In the genomic region with DNA sequence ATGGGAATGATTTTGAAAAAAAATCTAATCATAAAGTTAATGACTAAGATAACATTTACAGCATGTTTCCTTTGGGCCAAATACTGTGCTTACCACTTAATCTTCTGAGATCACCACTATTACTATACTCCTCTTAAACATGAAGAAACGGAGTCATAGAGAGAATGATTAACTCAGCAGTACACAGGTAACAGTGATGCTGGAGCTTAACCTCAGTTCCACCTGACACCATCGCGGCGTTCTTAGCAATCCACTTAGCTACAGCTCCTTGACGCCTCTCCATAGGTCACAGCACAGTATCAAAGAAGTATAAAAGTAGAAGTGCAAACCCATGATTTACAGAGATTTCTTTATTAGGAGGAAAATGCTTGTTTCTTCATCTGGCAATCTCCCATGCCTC, we compare ENCODE assay signal across 19 cellular contexts.
DNase-seq lines count a peak whose midpoint lies in the region; ATAC-seq and TF ChIP-seq lines count a peak whose summit lies in the region.
"Had no signal": no experiment of that assay in that cellular context is flagged by ENCODE, and none has a peak within 500 bp of the region (broad histone marks: within the 10 kb centered on the region; RNA-seq: fewer than 3 reads in every experiment).

No MANE protein-coding gene starts in this region.

- ATAC-seq in GM21360 (IDR thresholded peaks at IDR 0.05; ENCODE audit: unreplicated experiment) (no peak), HG02884 (IDR thresholded peaks at IDR 0.05; ENCODE audit: unreplicated experiment) (no peak), GM18867 (IDR thresholded peaks at IDR 0.05; ENCODE audit: unreplicated experiment) (no peak)
- ATAC-seq: A549, HCT116 had no signal

- no peaks in the 10 kb centered on the region for H3K27me3 Mint-ChIP-seq in nephron (ENCODE audit: low read depth)
- H3K27me3 Mint-ChIP-seq: CD4-positive, alpha-beta memory T cell had no signal

- H3K9me3 Mint-ChIP-seq in nephron = no peaks in the 10 kb centered on the region

- H3K27ac ChIP-seq in hepatocyte = no peak overlapping the region
- H3K27ac ChIP-seq: 22Rv1, A549, BLaER1, HL-60 had no signal

- H3K4me3 ChIP-seq in hepatocyte = no peak overlapping the region
- H3K4me3 ChIP-seq: A549, BLaER1 had no signal

- no peak overlapping the region for H2AFZ ChIP-seq in hepatocyte

- peaks cover 14% of the 10 kb centered on the region for H3K4me1 Mint-ChIP-seq in nephron
- H3K4me1 Mint-ChIP-seq: CD14-positive monocyte; CD4-positive, alpha-beta memory T cell had no signal

- H3K9me3 ChIP-seq in hepatocyte (ENCODE audit: low read depth) = no peaks in the 10 kb centered on the region
- H3K9me3 ChIP-seq: A549 had no signal

- H3K79me2 ChIP-seq in hepatocyte = no peaks in the 10 kb centered on the region

- H3K36me3 ChIP-seq in hepatocyte (replicated peaks; ENCODE audit: insufficient read depth, low read depth) = no peaks in the 10 kb centered on the region
- H3K36me3 ChIP-seq: BLaER1 had no signal

- 71% methylated on average over 5 of the region's 5 CpGs for WGBS in hepatocyte (ENCODE audit: low lambda C conversion rate, missing lambda C conversion rate)

- TF ChIP-seq CTCF in hepatocyte (IDR thresholded peaks at IDR 0.05; ENCODE audit: poor library complexity) = no peak
- TF ChIP-seq CTCF in nephron (IDR thresholded peaks at IDR 0.05; ENCODE audit: unreplicated experiment in 3 of 3) = no peak

- peak overlapping the region in 2 of 3 experiments; percentile 13 to 20 for H3K27ac Mint-ChIP-seq in nephron
- H3K27ac Mint-ChIP-seq: CD14-positive monocyte; CD4-positive, alpha-beta memory T cell had no signal

- no peaks in the 10 kb centered on the region for H3K36me3 Mint-ChIP-seq in nephron (ENCODE audit: low read depth)
- H3K36me3 Mint-ChIP-seq: CD14-positive monocyte; CD4-positive, alpha-beta memory T cell had no signal

- H3K4me2 ChIP-seq in hepatocyte = no peak overlapping the region
- H3K4me2 ChIP-seq: A549, BLaER1 had no signal

- H3K4me3 Mint-ChIP-seq in nephron = no peak overlapping the region
- H3K4me3 Mint-ChIP-seq: CD14-positive monocyte; CD4-positive, alpha-beta memory T cell had no signal

- DNase-seq in DMS53 (lab: John Stamatoyannopoulos, UW) (peak; percentile 12), DMS53 treated with DMSO at 0.1 percent for 48 hours (lab: John Stamatoyannopoulos, UW; ENCODE audit: unreplicated experiment) (no peak), hepatocyte (ENCODE audit: low spot score) (peak; percentile 22), RPMI8226 (no peak)
- DNase-seq: AML-193; Calu3; CD4-positive, alpha-beta memory T cell; GOT3; H7 had no signal

- H3K9me2 ChIP-seq in hepatocyte (replicated peaks; ENCODE audit: insufficient read depth) = no peaks in the 10 kb centered on the region

- no peaks in the 10 kb centered on the region for H3K27me3 ChIP-seq in hepatocyte
- H3K27me3 ChIP-seq: BLaER1 had no signal

- H3K4me1 ChIP-seq in hepatocyte (ENCODE audit: insufficient read depth) = no peaks in the 10 kb centered on the region
- H3K4me1 ChIP-seq: A549, BLaER1 had no signal

- no peaks in the 10 kb centered on the region for H4K20me1 ChIP-seq in hepatocyte (ENCODE audit: insufficient read depth, poor library complexity, severe bottlenecking)
- H4K20me1 ChIP-seq: BLaER1 had no signal

Comparison
In these comparisons a context has a peak if more than half of its experiments do, and no peak if none do; other contexts are left out.
1. DNase-seq: peak in DMS53 (single experiment) and hepatocyte (single experiment); none in DMS53 treated with DMSO at 0.1 percent for 48 hours (single experiment) and RPMI8226 (single experiment).